ENCODE assay signal across 19 cellular contexts in the genomic region with DNA sequence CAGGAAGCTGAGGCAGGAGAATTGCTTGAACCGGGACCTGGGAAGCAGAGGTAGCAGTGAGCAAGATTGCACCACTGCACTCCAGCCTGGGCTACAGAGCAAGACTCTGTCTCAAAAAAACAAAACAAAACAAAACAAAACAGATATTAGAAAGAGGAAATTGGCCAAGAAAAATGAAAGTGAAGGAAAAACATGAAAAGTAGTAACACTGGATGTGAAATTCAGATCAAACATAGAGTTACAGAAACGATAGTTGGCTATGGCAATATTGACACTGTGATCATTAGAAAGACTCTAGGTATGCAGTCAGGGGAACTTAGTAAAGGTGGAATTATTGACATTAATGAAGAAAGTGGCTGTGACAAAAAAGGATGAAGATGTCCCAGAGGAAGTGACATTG. TPM values are rescaled to one million over a fixed set of nuclear protein-coding genes. Genes with fewer than 3 reads are reported as not detected.
DNase-seq lines count a peak whose midpoint lies in the region; ATAC-seq, FAIRE-seq and TF ChIP-seq lines count a peak whose summit lies in the region.
"Had no signal": no experiment of that assay in that cellular context is flagged by ENCODE, and none has a peak within 500 bp of the region (broad histone marks: within the 10 kb centered on the region; RNA-seq: fewer than 3 reads in every experiment).

No MANE protein-coding gene starts in this region.

- DNase-seq in GM12891 (ENCODE audit: insufficient read length, low spot score) (no peak), Right ventricle myocardium inferior (ENCODE audit: missing footprints) (no peak)
- no peak for DNase-seq in activated naive CD4-positive, alpha-beta T cell treated with anti-CD3 and anti-CD28 coated beads, Interleukin-2, amount 50 U/mL, for 16 hours
- DNase-seq: effector memory CD8-positive, alpha-beta T cell; GDM1; GM23248; islet precursor cell; mammary epithelial cell; naive thymus-derived CD4-positive, alpha-beta T cell; NCI-H1436; NCI-H2171 treated with DMSO at 0.1 percent for 48 hours; small intestine; WERI-Rb-1 had no signal

- H3K4me3 Mint-ChIP-seq in dendritic cell treated with granulocyte-macrophage colony-stimulating factor and Interleukin-4, amounts not matched to agents 40 ng/mL and 50 ng/mL, for 4 days = peak overlapping the region; percentile 49
- no peak overlapping the region for H3K4me3 Mint-ChIP-seq in activated T-helper 17 cell treated with anti-CD3 and anti-CD28 coated beads, Interleukin-2, amount 50 U/mL, for 72 hours
- H3K4me3 Mint-ChIP-seq: central memory CD8-positive, alpha-beta T cell; effector memory CD8-positive, alpha-beta T cell had no signal

- H3K27me3 Mint-ChIP-seq in dendritic cell treated with granulocyte-macrophage colony-stimulating factor and Interleukin-4, amounts not matched to agents 40 ng/mL and 50 ng/mL, for 4 days = peaks cover 1% of the 10 kb centered on the region
- H3K27me3 Mint-ChIP-seq in activated T-helper 17 cell treated with anti-CD3 and anti-CD28 coated beads, Interleukin-2, amount 50 U/mL, for 72 hours = no peaks in the 10 kb centered on the region
- H3K27me3 Mint-ChIP-seq: central memory CD8-positive, alpha-beta T cell; effector memory CD8-positive, alpha-beta T cell; naive thymus-derived CD4-positive, alpha-beta T cell had no signal

- peak; percentile 26 for ATAC-seq in GM21381 (IDR thresholded peaks at IDR 0.05; ENCODE audit: unreplicated experiment)
- ATAC-seq in HG03575 (IDR thresholded peaks at IDR 0.05; ENCODE audit: extremely low read depth, insufficient number of reproducible peaks, low FRiP score, unreplicated experiment) = peak; percentile 28
- no peak for ATAC-seq in activated T-helper 17 cell treated with anti-CD3 and anti-CD28 coated beads, Interleukin-2, amount 50 U/mL, for 72 hours (replicated peaks)
- ATAC-seq in Right ventricle myocardium inferior = no peak
- ATAC-seq: effector memory CD8-positive, alpha-beta T cell; naive thymus-derived CD4-positive, alpha-beta T cell had no signal

- H3K36me3 Mint-ChIP-seq in dendritic cell treated with granulocyte-macrophage colony-stimulating factor and Interleukin-4, amounts not matched to agents 40 ng/mL and 50 ng/mL, for 4 days (ENCODE audit: low read depth) = no peaks in the 10 kb centered on the region
- H3K36me3 Mint-ChIP-seq in activated T-helper 17 cell treated with anti-CD3 and anti-CD28 coated beads, Interleukin-2, amount 50 U/mL, for 72 hours (ENCODE audit: low read depth) = no peaks in the 10 kb centered on the region

- H3K27ac Mint-ChIP-seq in dendritic cell treated with granulocyte-macrophage colony-stimulating factor and Interleukin-4, amounts not matched to agents 40 ng/mL and 50 ng/mL, for 4 days = peak overlapping the region; percentile 50
- no peak overlapping the region for H3K27ac Mint-ChIP-seq in activated T-helper 17 cell treated with anti-CD3 and anti-CD28 coated beads, Interleukin-2, amount 50 U/mL, for 72 hours
- H3K27ac Mint-ChIP-seq: activated T-helper 2 cell treated with anti-CD3 and anti-CD28 coated beads, Interferon-gamma antibody, Interleukin-2, Interleukin-4, amounts not matched to agents 10 μg/mL and 5 μg/mL and 100 μg/mL, durations not matched to agents 14 hours and 24 hours and 36 hours; effector memory CD8-positive, alpha-beta T cell had no signal

- intact Hi-C loops in dendritic cell treated with granulocyte-macrophage colony-stimulating factor and Interleukin-4, amounts not matched to agents 40 ng/mL and 50 ng/mL, for 4 days (cut with micrococcal nuclease) = no loop called here
- intact Hi-C loops in Right ventricle myocardium inferior (cut with DNase I) = no loop called here

- FAIRE-seq in GM12891 (lab: Jason Lieb, UNC) = peak; percentile 59
- FAIRE-seq: small intestine had no signal

- peaks cover 47% of the 10 kb centered on the region for H3K4me1 Mint-ChIP-seq in dendritic cell treated with granulocyte-macrophage colony-stimulating factor and Interleukin-4, amounts not matched to agents 40 ng/mL and 50 ng/mL, for 4 days (ENCODE audit: low read depth)
- H3K4me1 Mint-ChIP-seq in activated T-helper 17 cell treated with anti-CD3 and anti-CD28 coated beads, Interleukin-2, amount 50 U/mL, for 72 hours = peaks cover 22% of the 10 kb centered on the region

- H3K9me3 Mint-ChIP-seq in dendritic cell treated with granulocyte-macrophage colony-stimulating factor and Interleukin-4, amounts not matched to agents 40 ng/mL and 50 ng/mL, for 4 days = no peaks in the 10 kb centered on the region
- H3K9me3 Mint-ChIP-seq in activated T-helper 17 cell treated with anti-CD3 and anti-CD28 coated beads, Interleukin-2, amount 50 U/mL, for 72 hours = no peaks in the 10 kb centered on the region
- H3K9me3 Mint-ChIP-seq: activated T-helper 2 cell treated with anti-CD3 and anti-CD28 coated beads, Interferon-gamma antibody, Interleukin-2, Interleukin-4, amounts not matched to agents 10 μg/mL and 5 μg/mL and 100 μg/mL, durations not matched to agents 14 hours and 24 hours and 36 hours; central memory CD8-positive, alpha-beta T cell; effector memory CD8-positive, alpha-beta T cell had no signal

- no peak for TF ChIP-seq POLR2A in GM12891 (IDR thresholded peaks at IDR 0.05; ENCODE audit: low read depth, low read length)

TF ChIP-seq in GM12891, 5 proteins besides CTCF, POLR2A, EP300 and RAD21:
- TF ChIP-seq TAF1 (IDR thresholded peaks at IDR 0.05; ENCODE audit: low read depth, low read length) (no peak), SPI1 (IDR thresholded peaks at IDR 0.05; ENCODE audit: low read depth, low read length) (0 out of 2 replicates have a peak, but pooled peaks have one; percentile 10), POLR2AphosphoS5 (IDR thresholded peaks at IDR 0.05; ENCODE audit: low read depth, low read length) (no peak)
TF ChIP-seq in GM12891: peak in this region for 1.

RNA-seq across cellular contexts. Expression of gene TIPARP, which starts 13.2 kb away (rescaled TPM):
- polyA plus RNA-seq in GM12891 (2012; ENCODE audit: low read depth, missing spikeins) = 23.8 TPM
- 10 to 100 TPM; 44.4 to 57.3 TPM for total RNA-seq in activated T-helper 17 cell treated with anti-CD3 and anti-CD28 coated beads, Interleukin-2, amount 50 U/mL, for 72 hours
- 26.0 TPM for total RNA-seq in Right ventricle myocardium inferior

Comparison
In these comparisons a context has a peak if more than half of its experiments do, and no peak if none do; other contexts are left out.
1. ATAC-seq: peak in GM21381 (single experiment) and HG03575 (single experiment); none in activated T-helper 17 cell treated with anti-CD3 and anti-CD28 coated beads, Interleukin-2, amount 50 U/mL, for 72 hours (single experiment) and Right ventricle myocardium inferior (single experiment).